24 cellular contexts compared by ENCODE assay signal in genomic region chr2:43274721-43275120, GRCh38.
"Had no signal": no experiment of that assay in that cellular context is flagged by ENCODE, and none has a peak within 500 bp of the region (broad histone marks: within the 10 kb centered on the region; RNA-seq: fewer than 3 reads in every experiment).

No MANE protein-coding gene starts in this region.

- H3K4me3 ChIP-seq: esophagus muscularis mucosa, gastrocnemius medialis, heart right ventricle, left ventricle myocardium inferior, lower lobe of right lung, right atrium auricular region, sigmoid colon, suprapubic skin, transverse colon had no signal

- H3K9me3 ChIP-seq: esophagus muscularis mucosa, gastrocnemius medialis, heart right ventricle, left ventricle myocardium inferior, lower lobe of right lung, right atrium auricular region, sigmoid colon, suprapubic skin, transverse colon had no signal

- H3K27ac Mint-ChIP-seq: effector memory CD8-positive, alpha-beta T cell; memory B cell; naive B cell; nephron progenitor cell had no signal

- H3K9me3 Mint-ChIP-seq: effector memory CD8-positive, alpha-beta T cell; memory B cell; naive B cell; nephron progenitor cell; stimulated activated effector memory CD8-positive, alpha-beta T cell treated with anti-CD3 and anti-CD28 coated beads, Interleukin-12 subunit alpha, Interleukin-12 subunit beta, amount 100 ng/mL, for 72 hours had no signal

- ATAC-seq: effector memory CD8-positive, alpha-beta T cell; gastrocnemius medialis; heart right ventricle; left cardiac atrium; lower lobe of right lung; stimulated activated naive CD8-positive, alpha-beta T cell treated with anti-CD3 and anti-CD28 coated beads, Interleukin-15, Interleukin-2, amounts not matched to agents 100 U/mL and 50 U/mL, for 24 hours had no signal

- H3K36me3 ChIP-seq: gastrocnemius medialis, lower lobe of right lung, right atrium auricular region, transverse colon had no signal

- H3K4me3 Mint-ChIP-seq: effector memory CD8-positive, alpha-beta T cell; memory B cell; nephron progenitor cell; stimulated activated effector memory CD8-positive, alpha-beta T cell treated with anti-CD3 and anti-CD28 coated beads, Interleukin-12 subunit alpha, Interleukin-12 subunit beta, amount 100 ng/mL, for 72 hours had no signal

- H3K27me3 Mint-ChIP-seq: effector memory CD8-positive, alpha-beta T cell; memory B cell; naive B cell had no signal

- DNase-seq: central memory CD4-positive, alpha-beta T cell; cortex of kidney; effector memory CD8-positive, alpha-beta T cell; gastrocnemius medialis; heart right ventricle; hypothalamus; left cardiac atrium; left ventricle myocardium inferior; lower lobe of right lung; naive B cell; nephron progenitor cell; posterior cingulate gyrus; sigmoid colon; small intestine; stimulated activated CD4-positive, alpha-beta T cell treated with anti-CD3 and anti-CD28 coated beads, Interleukin-4, amount 100 ng/mL, for 1 hour; stimulated activated CD8-positive, alpha-beta memory T cell treated with anti-CD3 and anti-CD28 coated beads, Interleukin-4, amount 100 ng/mL, for 48 hours; stimulated activated naive CD8-positive, alpha-beta T cell treated with anti-CD3 and anti-CD28 coated beads, Interleukin-15, Interleukin-2, amounts not matched to agents 100 U/mL and 50 U/mL, for 24 hours; transverse colon had no signal

- H3K27me3 ChIP-seq: esophagus muscularis mucosa, gastrocnemius medialis, heart right ventricle, right atrium auricular region, sigmoid colon, suprapubic skin, transverse colon had no signal

- H3K27ac ChIP-seq: epithelial cell of prostate, gastrocnemius medialis, left ventricle myocardium inferior, lower lobe of right lung, transverse colon had no signal
